ENCODE assay signal across 3 cellular contexts in genomic region chr10:35161906-35162305, GRCh38.
TF ChIP-seq lines count a peak whose summit lies in the region.

No MANE protein-coding gene starts in this region.

TF ChIP-seq in SK-N-SH treated with all-trans-retinoic acid at 6 μM for 48 hours, 23 proteins besides CTCF, POLR2A, EP300 and RAD21 (continued from another document):
- TF ChIP-seq TCF4 (CRISPR knock-in tag; IDR thresholded peaks at IDR 0.05; ENCODE audit: borderline replicate concordance) (no peak), ISL1 (CRISPR knock-in tag; IDR thresholded peaks at IDR 0.05) (no peak), CREB5 (CRISPR knock-in tag; IDR thresholded peaks at IDR 0.05; ENCODE audit: low read depth) (no peak), ESRRG (CRISPR knock-in tag; IDR thresholded peaks at IDR 0.05) (no peak), PPARA (CRISPR knock-in tag; IDR thresholded peaks at IDR 0.05; ENCODE audit: borderline replicate concordance) (no peak)

TF ChIP-seq in SK-N-SH, 30 proteins besides CTCF, POLR2A, EP300 and RAD21:
- TF ChIP-seq USF1 (IDR thresholded peaks at IDR 0.05; ENCODE audit: borderline replicate concordance, low read depth) (no peak), MXI1 (IDR thresholded peaks at IDR 0.05; ENCODE audit: low read depth, low read length) (no peak), EZH2phosphoT487 (IDR thresholded peaks at IDR 0.05; ENCODE audit: borderline replicate concordance, low read depth) (no peak), POLR2AphosphoS5 (IDR thresholded peaks at IDR 0.05; ENCODE audit: low read depth, low read length) (no peak), CHD2 (IDR thresholded peaks at IDR 0.05; ENCODE audit: low read length, partially characterized antibody) (no peak), TAF1 (IDR thresholded peaks at IDR 0.05; ENCODE audit: borderline replicate concordance, low read depth, low read length) (no peak), IRF3 (IDR thresholded peaks at IDR 0.05; ENCODE audit: low read depth, low read length) (no peak), FOXM1 (IDR thresholded peaks at IDR 0.05; ENCODE audit: low read depth) (no peak), FOSL2 (IDR thresholded peaks at IDR 0.05; ENCODE audit: borderline replicate concordance, low read depth) (no peak), JUND (IDR thresholded peaks at IDR 0.05) (no peak), SIN3A (IDR thresholded peaks at IDR 0.05; ENCODE audit: borderline replicate concordance, low read depth, low read length) (no peak), ELF1 (IDR thresholded peaks at IDR 0.05) (no peak), TEAD4 (IDR thresholded peaks at IDR 0.05; ENCODE audit: borderline replicate concordance, insufficient read depth) (no peak), GATA2 (CRISPR knock-in tag; IDR thresholded peaks at IDR 0.05) (no peak)
- TF ChIP-seq, protein P1, sequence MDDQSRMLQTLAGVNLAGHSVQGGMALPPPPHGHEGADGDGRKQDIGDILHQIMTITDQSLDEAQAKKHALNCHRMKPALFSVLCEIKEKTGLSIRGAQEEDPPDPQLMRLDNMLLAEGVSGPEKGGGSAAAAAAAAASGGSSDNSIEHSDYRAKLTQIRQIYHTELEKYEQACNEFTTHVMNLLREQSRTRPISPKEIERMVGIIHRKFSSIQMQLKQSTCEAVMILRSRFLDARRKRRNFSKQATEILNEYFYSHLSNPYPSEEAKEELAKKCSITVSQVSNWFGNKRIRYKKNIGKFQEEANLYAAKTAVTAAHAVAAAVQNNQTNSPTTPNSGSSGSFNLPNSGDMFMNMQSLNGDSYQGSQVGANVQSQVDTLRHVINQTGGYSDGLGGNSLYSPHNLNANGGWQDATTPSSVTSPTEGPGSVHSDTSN (IDR thresholded peaks at IDR 0.05): no peak

TF ChIP-seq in HEK293, 187 proteins besides CTCF, POLR2A, EP300 and RAD21 (continued from another document):
- TF ChIP-seq ZNF513 (tag by site-specific recombination; IDR thresholded peaks at IDR 0.05): no peak
- TF ChIP-seq ZNF169 (tag by site-specific recombination; IDR thresholded peaks at IDR 0.05): no peak
- TF ChIP-seq ZNF146 (tag by site-specific recombination; IDR thresholded peaks at IDR 0.05): peak; percentile 78
TF ChIP-seq in HEK293: peak in this region for 1.
